In genomic region chr1:54008876-54009275, GRCh38 we compare ENCODE assay signal across 33 cellular contexts. TPM values are rescaled to one million over a fixed set of nuclear protein-coding genes. Genes with fewer than 3 reads are reported as not detected.
"Had no signal": no experiment of that assay in that cellular context is flagged by ENCODE, and none has a peak within 500 bp of the region (broad histone marks: within the 10 kb centered on the region; RNA-seq: fewer than 3 reads in every experiment).

No MANE protein-coding gene starts in this region.

- H3K9me3 ChIP-seq: gastrocnemius medialis, heart left ventricle, mucosa of descending colon, neutrophil, prostate gland, sigmoid colon, stomach, thyroid gland had no signal

- DNase-seq: dorsolateral prefrontal cortex; effector CD4-positive, alpha-beta T cell; foreskin fibroblast; gastrocnemius medialis; heart left ventricle; hippocampal formation; immature natural killer cell; mucosa of descending colon; naive B cell; right cardiac atrium; sigmoid colon; stimulated activated CD4-positive, alpha-beta T cell treated with anti-CD3 and anti-CD28 coated beads, Interleukin-2, amount 100 ng/mL, for 24 hours; stimulated activated CD4-positive, alpha-beta T cell treated with anti-CD3 and anti-CD28 coated beads, Interleukin-4, amount 100 ng/mL, for 24 hours; stimulated activated naive CD4-positive, alpha-beta T cell treated with Interleukin-2 at 50 U/mL for 16 hours; stomach; thyroid gland had no signal

- H3K36me3 ChIP-seq: gastrocnemius medialis, heart left ventricle, neutrophil, prostate gland, sigmoid colon, stomach, thyroid gland had no signal

- H3K27me3 ChIP-seq: neutrophil, thyroid gland had no signal

- H3K4me3 Mint-ChIP-seq: immature natural killer cell; memory B cell; mesothelial cell of epicardium; naive B cell; natural killer cell treated with Interleukin-12 subunit alpha and Interleukin-12 subunit beta and Interleukin-15 and Interleukin-18, amount 100 ng/mL, for 72 hours; neural crest cell; stimulated activated effector memory CD8-positive, alpha-beta T cell treated with anti-CD3 and anti-CD28 coated beads, Interleukin-12 subunit alpha, Interleukin-12 subunit beta, amount 100 ng/mL, for 72 hours had no signal

- H3K27ac Mint-ChIP-seq: immature natural killer cell; memory B cell; mesothelial cell of epicardium; naive B cell; natural killer cell treated with Interleukin-12 subunit alpha and Interleukin-12 subunit beta and Interleukin-15 and Interleukin-18, amount 100 ng/mL, for 72 hours; stimulated activated effector memory CD8-positive, alpha-beta T cell treated with anti-CD3 and anti-CD28 coated beads, Interleukin-12 subunit alpha, Interleukin-12 subunit beta, amount 100 ng/mL, for 72 hours had no signal

- H3K4me3 ChIP-seq: dorsolateral prefrontal cortex, gastrocnemius medialis, heart left ventricle, lung, mucosa of descending colon, prostate gland, sigmoid colon, stomach, thyroid gland had no signal

- H3K4me1 Mint-ChIP-seq: immature natural killer cell; memory B cell; neural crest cell; stimulated activated effector memory CD8-positive, alpha-beta T cell treated with anti-CD3 and anti-CD28 coated beads, Interleukin-12 subunit alpha, Interleukin-12 subunit beta, amount 100 ng/mL, for 72 hours had no signal

- H3K27ac ChIP-seq: dorsolateral prefrontal cortex, gastrocnemius medialis, heart left ventricle, neutrophil, prostate gland, sigmoid colon, stomach, thyroid gland had no signal

- H3K4me1 ChIP-seq: gastrocnemius medialis, heart left ventricle, prostate gland, sigmoid colon, stomach, thyroid gland had no signal

- H3K36me3 Mint-ChIP-seq: immature natural killer cell; memory B cell; mesothelial cell of epicardium; naive B cell; natural killer cell treated with Interleukin-12 subunit alpha and Interleukin-12 subunit beta and Interleukin-15 and Interleukin-18, amount 100 ng/mL, for 72 hours; stimulated activated effector memory CD8-positive, alpha-beta T cell treated with anti-CD3 and anti-CD28 coated beads, Interleukin-12 subunit alpha, Interleukin-12 subunit beta, amount 100 ng/mL, for 72 hours had no signal

- ATAC-seq: gastrocnemius medialis; heart left ventricle; left lobe of liver; mucosa of descending colon; natural killer cell treated with Interleukin-12 subunit alpha and Interleukin-12 subunit beta and Interleukin-15 and Interleukin-18, amount 100 ng/mL, for 72 hours; right cardiac atrium; stimulated activated effector memory CD8-positive, alpha-beta T cell treated with anti-CD3 and anti-CD28 coated beads, Interleukin-12 subunit alpha, Interleukin-12 subunit beta, amount 100 ng/mL, for 72 hours had no signal

- H3K9me3 Mint-ChIP-seq: immature natural killer cell; memory B cell; natural killer cell treated with Interleukin-12 subunit alpha and Interleukin-12 subunit beta and Interleukin-15 and Interleukin-18, amount 100 ng/mL, for 72 hours; neural crest cell; stimulated activated effector memory CD8-positive, alpha-beta T cell treated with anti-CD3 and anti-CD28 coated beads, Interleukin-12 subunit alpha, Interleukin-12 subunit beta, amount 100 ng/mL, for 72 hours had no signal

RNA-seq across cellular contexts. Expression of gene LDLRAD1, which starts 9.1 kb away (rescaled TPM):
- total RNA-seq: cerebellum; gastrocnemius medialis; heart left ventricle; liver; mesothelial cell of epicardium; natural killer cell treated with Interleukin-12 subunit alpha and Interleukin-12 subunit beta and Interleukin-15 and Interleukin-18, amount 100 ng/mL, for 72 hours; neural crest cell; omental fat pad; right cardiac atrium; sigmoid colon; skeletal muscle tissue; stomach; subcutaneous adipose tissue; temporal lobe; thyroid gland; urinary bladder had no signal
- polyA plus RNA-seq: heart left ventricle, immature natural killer cell, keratinocyte, liver, right cardiac atrium, sigmoid colon, urinary bladder had no signal
